In the genomic region with DNA sequence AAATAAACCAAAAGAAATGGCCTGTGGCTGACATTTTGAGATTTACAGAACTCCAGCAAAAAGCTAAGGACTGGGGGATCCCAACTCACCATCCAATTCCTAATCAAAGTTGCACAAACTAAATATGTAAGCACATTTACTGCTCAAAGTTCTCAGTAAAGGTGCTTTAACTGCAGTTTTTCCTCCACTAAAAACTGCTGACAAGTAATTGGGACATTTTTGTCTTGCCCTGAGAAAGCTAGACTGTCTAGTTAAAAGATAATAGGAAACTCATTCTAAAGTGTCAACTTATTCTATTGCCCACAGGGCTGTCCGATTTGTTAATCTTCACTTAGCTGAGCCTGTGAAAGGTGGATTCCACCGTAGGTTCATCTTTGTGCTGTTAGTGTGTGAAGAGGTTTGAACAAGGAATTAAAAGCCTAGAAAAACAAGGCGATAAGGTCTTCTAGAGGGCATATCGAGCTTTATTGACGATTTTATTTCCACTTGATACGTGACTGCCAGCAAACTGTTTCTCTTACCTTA, we compare ENCODE assay signal across 9 cellular contexts. TPM values are rescaled to one million over a fixed set of nuclear protein-coding genes. Genes with fewer than 3 reads are reported as not detected.
DNase-seq lines count a peak whose midpoint lies in the region; FAIRE-seq and TF ChIP-seq lines count a peak whose summit lies in the region.
"Had no signal": no experiment of that assay in that cellular context is flagged by ENCODE, and none has a peak within 500 bp of the region (broad histone marks: within the 10 kb centered on the region; RNA-seq: fewer than 3 reads in every experiment).

No MANE protein-coding gene starts in this region.

- H3K4me1 Mint-ChIP-seq in Caco-2 (ENCODE audit: low read depth, unreplicated experiment) (peaks cover 13% of the 10 kb centered on the region), endodermal cell (peaks cover 28% of the 10 kb centered on the region)

- H3K27me3 Mint-ChIP-seq in Caco-2 (ENCODE audit: insufficient read depth, unreplicated experiment), result no peaks in the 10 kb centered on the region
- H3K27me3 Mint-ChIP-seq in endodermal cell (ENCODE audit: insufficient read depth), result peaks cover 18% of the 10 kb centered on the region

- DNase-seq in Caco-2 (no peak), endodermal cell (no peak), ovary (no peak), HTR-8/SVneo (ENCODE audit: insufficient read length, low spot score) (no peak), A172 (ENCODE audit: low spot score) (no peak), NCI-H187 (lab: John Stamatoyannopoulos, UW) (no peak)
- DNase-seq in stimulated activated CD4-positive, alpha-beta T cell treated with anti-CD3 and anti-CD28 coated beads, Interleukin-15, amount 100 ng/mL, for 24 hours, result no peak
- DNase-seq: hippocampal formation had no signal

- peak overlapping the region; percentile 77 for H3K4me3 Mint-ChIP-seq in Caco-2 (ENCODE audit: unreplicated experiment)
- H3K4me3 Mint-ChIP-seq in endodermal cell, result peak overlapping the region; percentile 67

- H3K27ac Mint-ChIP-seq in Caco-2 (ENCODE audit: unreplicated experiment) (peak overlapping the region; percentile 61), endodermal cell (no peak overlapping the region)

- H3K79me2 ChIP-seq in OCI-LY3 (ENCODE audit: low read length), result no peaks in the 10 kb centered on the region

- BruUV-seq in Caco-2 (replicated peaks; lab: Mats Ljungman, UMichigan), result TSS peak; percentile 54

- TF ChIP-seq CTCF in Caco-2 (IDR thresholded peaks at IDR 0.05; ENCODE audit: insufficient read depth in 1 of 2, low read depth in 1 of 2, low read length in 1 of 2, severe bottlenecking in 1 of 2, unreplicated experiment in 1 of 2) (no peak), OCI-LY3 (IDR thresholded peaks at IDR 0.05; ENCODE audit: low read depth, low read length) (no peak), endodermal cell (conservative IDR thresholded peaks at IDR 0.05) (no peak), ovary (IDR thresholded peaks at IDR 0.05) (no peak)

- no peak for FAIRE-seq in HTR-8/SVneo (lab: Jason Lieb, UNC)

- CTCF ChIA-PET in Caco-2 (lab: Charles Lee), result interaction anchor here (0.9 to 1.4 kb wide), 2 partner anchors 72 to 121 kb away, joined by 3 to 4 read pairs; no protein-coding TSS in a partner anchor

- H3K9ac ChIP-seq in OCI-LY3 (ENCODE audit: low read length), result peak overlapping the region; percentile 78
- peak overlapping the region; percentile 58 for H3K9ac ChIP-seq in endodermal cell (ENCODE audit: extremely low read depth, low read length, poor library complexity, severe bottlenecking)

- H4K20me1 ChIP-seq in OCI-LY3 (ENCODE audit: insufficient read depth, low read length), result no peaks in the 10 kb centered on the region

- H3K36me3 Mint-ChIP-seq in Caco-2 (ENCODE audit: insufficient read depth, unreplicated experiment) (no peaks in the 10 kb centered on the region), endodermal cell (ENCODE audit: low read depth) (no peaks in the 10 kb centered on the region)

- H2AFZ ChIP-seq in OCI-LY3 (ENCODE audit: low read depth, low read length), result peak overlapping the region; percentile 92

- peak overlapping the region; percentile 92 for H3K4me2 ChIP-seq in OCI-LY3 (ENCODE audit: low read length)

- WGBS in endodermal cell (ENCODE audit: insufficient coverage in 1 of 2, insufficient read length in 1 of 2), 2 experiments, result 71% methylated on average over 6 of the region's 6 CpGs; no CpG with 5 or more reads in 1 of the 2 experiments
- 58 to 65% (median 64%) methylated on average over 6 of the region's 6 CpGs for WGBS in ovary, 3 donors

- no peak for TF ChIP-seq EP300 in ovary (IDR thresholded peaks at IDR 0.05)

- H3K36me3 ChIP-seq in Caco-2 (ENCODE audit: control insufficient read depth, insufficient read depth, low read length) (no peaks in the 10 kb centered on the region), OCI-LY3 (replicated peaks; ENCODE audit: low read depth, low read length) (no peaks in the 10 kb centered on the region), endodermal cell (ENCODE audit: control insufficient read depth, insufficient read depth, low read length) (no peaks in the 10 kb centered on the region), ovary (no peaks in the 10 kb centered on the region)

- no peak for TF ChIP-seq POLR2A in ovary (IDR thresholded peaks at IDR 0.05)

- no peaks in the 10 kb centered on the region for H3K9me3 ChIP-seq in Caco-2
- H3K9me3 ChIP-seq in OCI-LY3 (ENCODE audit: insufficient read depth, low read length), result no peaks in the 10 kb centered on the region
- no peaks in the 10 kb centered on the region for H3K9me3 ChIP-seq in endodermal cell (ENCODE audit: control insufficient read depth, low read length)
- H3K9me3 ChIP-seq in ovary, result no peaks in the 10 kb centered on the region

- POLR2A ChIA-PET in Caco-2 (lab: Charles Lee), result no interaction called here

- intact Hi-C loops in Caco-2 (cut with micrococcal nuclease; ENCODE audit: unreplicated experiment) (loop anchor here (1.0 to 5.0 kb wide), 2 partner anchors 72 to 121 kb away; no protein-coding TSS in a partner anchor), ovary (cut with DNase I) (no loop called here)

- H3K27ac ChIP-seq in OCI-LY3 (ENCODE audit: low read length) (no peak overlapping the region), endodermal cell (ENCODE audit: low read depth, low read length) (no peak overlapping the region), ovary (no peak overlapping the region)

- no peaks in the 10 kb centered on the region for H3K9me3 Mint-ChIP-seq in Caco-2 (ENCODE audit: unreplicated experiment)
- H3K9me3 Mint-ChIP-seq in endodermal cell, result peaks cover 2% of the 10 kb centered on the region

- H3K4me3 ChIP-seq in Caco-2 (ENCODE audit: low read depth, low read length), result peak overlapping the region; percentile 66
- peak overlapping the region; percentile 89 for H3K4me3 ChIP-seq in OCI-LY3 (ENCODE audit: low read length)
- peak overlapping the region; percentile 80 for H3K4me3 ChIP-seq in endodermal cell (ENCODE audit: low read length)
- peak overlapping the region; percentile 43 for H3K4me3 ChIP-seq in ovary

- H3K27me3 ChIP-seq in Caco-2 (replicated peaks; ENCODE audit: control insufficient read depth, insufficient read depth, low read length) (no peaks in the 10 kb centered on the region), OCI-LY3 (ENCODE audit: low read depth, low read length) (0 out of 2 replicates have a peak, but pooled peaks cover 10% of the 10 kb centered on the region), endodermal cell (ENCODE audit: control insufficient read depth, insufficient read depth, low read length, poor library complexity, severe bottlenecking) (peaks cover 7% of the 10 kb centered on the region), ovary (no peaks in the 10 kb centered on the region)

- peaks cover 25% of the 10 kb centered on the region for H3K4me1 ChIP-seq in Caco-2
- peaks cover 20% of the 10 kb centered on the region for H3K4me1 ChIP-seq in OCI-LY3 (ENCODE audit: low read length)
- no peaks in the 10 kb centered on the region for H3K4me1 ChIP-seq in endodermal cell (ENCODE audit: control insufficient read depth, insufficient read depth, low read length)
- H3K4me1 ChIP-seq in ovary (ENCODE audit: insufficient read depth), result no peaks in the 10 kb centered on the region

RNA-seq across cellular contexts. Expression of gene DOCK8, which starts 1.0 kb away (rescaled TPM):
- 15.2 and 15.6 TPM in 2 replicates for total RNA-seq in Caco-2 (2022)
- 10 to 100 TPM; 26.9 to 28.1 TPM for total RNA-seq in endodermal cell
- polyA plus RNA-seq in endodermal cell (2013, experiment 1 of 2), result 5.0 TPM
- 4.1 TPM for polyA plus RNA-seq in endodermal cell (2013, experiment 2 of 2)
- total RNA-seq in ovary, result 10 to 100 TPM in 1 of 7 donors, 1 to 10 TPM in 6; 3.0 to 12.2 (median 7.3) TPM
- 1 to 10 TPM; 1.4 to 9.4 TPM for polyA plus RNA-seq in ovary
- not detected in 2 replicates for total RNA-seq in A172 (2014; rRNA removed; shearing (Covaris generic))

RNA-seq across cellular contexts. Expression of gene ZNG1A, which starts 36.8 kb away (rescaled TPM):
- total RNA-seq in Caco-2 (2022) (34.2 and 34.6 TPM in 2 replicates), endodermal cell (10 to 100 TPM; 45.7 to 68.5 TPM), ovary (10 to 100 TPM; 21.8 to 37.1 (median 29.6) TPM)
- polyA plus RNA-seq in endodermal cell (2013, experiment 1 of 2), result 43.4 TPM
- polyA plus RNA-seq in endodermal cell (2013, experiment 2 of 2), result 45.8 TPM
- 10 to 100 TPM; 19.6 to 29.0 TPM for polyA plus RNA-seq in ovary
- total RNA-seq in A172 (2014; rRNA removed; shearing (Covaris generic)), result 46.0 and 59.8 TPM in 2 replicates
